Comparison of ENCODE assay signal across 8 cellular contexts in genomic region chr14:92677087-92677668, GRCh38.
A peak's percentile ranks its signal among the peaks of the same experiment; 100 is the strongest.
DNase-seq lines count a peak whose midpoint lies in the region; ATAC-seq and TF ChIP-seq lines count a peak whose summit lies in the region.

No MANE protein-coding gene starts in this region.

- H3K36me3 Mint-ChIP-seq in dendritic cell treated with granulocyte-macrophage colony-stimulating factor and Interleukin-4, amounts not matched to agents 40 ng/mL and 50 ng/mL, for 4 days (ENCODE audit: low read depth): peaks cover 95% of the 10 kb centered on the region
- peaks cover 8% of the 10 kb centered on the region for H3K36me3 Mint-ChIP-seq in MCF 10A (ENCODE audit: insufficient read depth, unreplicated experiment)

- peaks cover 5% of the 10 kb centered on the region for H3K4me1 ChIP-seq in foreskin keratinocyte

- BruUV-seq in MCF 10A (replicated peaks; lab: Mats Ljungman, UMichigan): no TSS peak

- H3K4me1 Mint-ChIP-seq in dendritic cell treated with granulocyte-macrophage colony-stimulating factor and Interleukin-4, amounts not matched to agents 40 ng/mL and 50 ng/mL, for 4 days (ENCODE audit: low read depth): peaks cover 87% of the 10 kb centered on the region
- H3K4me1 Mint-ChIP-seq in MCF 10A (ENCODE audit: insufficient read depth, unreplicated experiment): peaks cover 5% of the 10 kb centered on the region

- no peaks in the 10 kb centered on the region for H3K27me3 Mint-ChIP-seq in dendritic cell treated with granulocyte-macrophage colony-stimulating factor and Interleukin-4, amounts not matched to agents 40 ng/mL and 50 ng/mL, for 4 days
- no peaks in the 10 kb centered on the region for H3K27me3 Mint-ChIP-seq in MCF 10A (ENCODE audit: insufficient read depth, unreplicated experiment)

- peak; percentile 72 for ATAC-seq in GM18861 (IDR thresholded peaks at IDR 0.05; ENCODE audit: unreplicated experiment)
- ATAC-seq in GM21723 (IDR thresholded peaks at IDR 0.05; ENCODE audit: unreplicated experiment): peak; percentile 76
- no peak for ATAC-seq in foreskin keratinocyte

- no peak overlapping the region for H3K27ac ChIP-seq in foreskin keratinocyte

- DNase-seq in MV-4-11 (lab: John Stamatoyannopoulos, UW) (peak; percentile 98), dermis blood vessel endothelial cell (no peak), MCF 10A (ENCODE audit: unreplicated experiment) (no peak), foreskin keratinocyte (no peak), kidney glomerular epithelial cell (lab: John Stamatoyannopoulos, UW) (no peak)

- H3K27me3 ChIP-seq in foreskin keratinocyte: no peaks in the 10 kb centered on the region

- TF ChIP-seq CTCF in MCF 10A (IDR thresholded peaks at IDR 0.05; ENCODE audit: unreplicated experiment) (no peak), foreskin keratinocyte (conservative IDR thresholded peaks at IDR 0.05) (no peak)

- no peaks in the 10 kb centered on the region for H3K9me3 Mint-ChIP-seq in dendritic cell treated with granulocyte-macrophage colony-stimulating factor and Interleukin-4, amounts not matched to agents 40 ng/mL and 50 ng/mL, for 4 days
- no peaks in the 10 kb centered on the region for H3K9me3 Mint-ChIP-seq in MCF 10A (ENCODE audit: unreplicated experiment)

- H3K27ac Mint-ChIP-seq in dendritic cell treated with granulocyte-macrophage colony-stimulating factor and Interleukin-4, amounts not matched to agents 40 ng/mL and 50 ng/mL, for 4 days: peak overlapping the region; percentile 77
- H3K27ac Mint-ChIP-seq in MCF 10A (ENCODE audit: low read depth, unreplicated experiment): no peak overlapping the region

- intact Hi-C loops in dendritic cell treated with granulocyte-macrophage colony-stimulating factor and Interleukin-4, amounts not matched to agents 40 ng/mL and 50 ng/mL, for 4 days (cut with micrococcal nuclease): no loop called here
- intact Hi-C loops in MCF 10A (cut with micrococcal nuclease): no loop called here

- POLR2A ChIA-PET in MCF 10A (lab: Yijun Ruan, JAX): interaction anchor here (0.6 to 0.7 kb wide), 4 partner anchors 56 to 459 kb away, joined by 3 to 4 read pairs (median 3); no protein-coding TSS in a partner anchor

- CTCF ChIA-PET in MCF 10A (lab: Yijun Ruan, JAX): interaction anchor here (1.0 kb wide), 1 partner anchor 9 kb away, joined by 7 read pairs; no protein-coding TSS in a partner anchor

- peak overlapping the region; percentile 63 for H3K4me3 Mint-ChIP-seq in dendritic cell treated with granulocyte-macrophage colony-stimulating factor and Interleukin-4, amounts not matched to agents 40 ng/mL and 50 ng/mL, for 4 days
- H3K4me3 Mint-ChIP-seq in MCF 10A (ENCODE audit: unreplicated experiment): no peak overlapping the region
